14 cellular contexts compared by ENCODE assay signal in genomic region chr2:211756266-211756665, GRCh38.
DNase-seq lines count a peak whose midpoint lies in the region.
"Had no signal": no experiment of that assay in that cellular context is flagged by ENCODE, and none has a peak within 500 bp of the region (broad histone marks: within the 10 kb centered on the region; RNA-seq: fewer than 3 reads in every experiment).

No MANE protein-coding gene starts in this region.

- H3K9me3 ChIP-seq in GM23248 (ENCODE audit: low read depth) (no peaks in the 10 kb centered on the region), MG63 (no peaks in the 10 kb centered on the region), trophoblast cell (ENCODE audit: insufficient read depth, low read depth, low read length) (no peaks in the 10 kb centered on the region)
- H3K9me3 ChIP-seq: BLaER1 treated with 17β-estradiol and CSF1 and Interleukin-3, amounts not matched to agents 10 nM and 100 nM had no signal

- 16 to 30% methylated on average over 2 of the region's 2 CpGs for WGBS in GM23248 (ENCODE audit: low coverage in 1 of 2, low lambda C conversion rate in 2 of 2, missing lambda C conversion rate in 2 of 2), 2 experiments
- WGBS in trophoblast cell (ENCODE audit: extremely low coverage, insufficient coverage, insufficient read length) = no CpG with 5 or more reads among the region's 2 CpGs

- no peak overlapping the region for H4K91ac ChIP-seq in trophoblast cell (ENCODE audit: low read depth, low read length)

- no peaks in the 10 kb centered on the region for H3K9me2 ChIP-seq in GM23248 (ENCODE audit: insufficient read depth)

- H3K4me2 ChIP-seq in GM23248 (ENCODE audit: unreplicated experiment) = no peak overlapping the region
- no peak overlapping the region for H3K4me2 ChIP-seq in trophoblast cell (ENCODE audit: low read length)
- H3K4me2 ChIP-seq: BLaER1 treated with 17β-estradiol and CSF1 and Interleukin-3, amounts not matched to agents 10 nM and 100 nM had no signal

- H3K27ac ChIP-seq in GM23248 (no peak overlapping the region), trophoblast cell (ENCODE audit: low read depth, low read length) (no peak overlapping the region)
- H3K27ac ChIP-seq: BLaER1 treated with 17β-estradiol and CSF1 and Interleukin-3, amounts not matched to agents 10 nM and 100 nM had no signal

- H3K79me1 ChIP-seq in trophoblast cell (ENCODE audit: low read length) = no peaks in the 10 kb centered on the region

- DNase-seq in GM23248 = peak; percentile 20
- DNase-seq in MG63 = peak; percentile 20
- DNase-seq in trophoblast cell = no peak
- no peak for DNase-seq in NCI-H2029 treated with DMSO at 0.1 percent for 48 hours (lab: John Stamatoyannopoulos, UW)
- DNase-seq in NCI-H2196 (lab: John Stamatoyannopoulos, UW; ENCODE audit: unreplicated experiment) = no peak
- DNase-seq in stimulated activated naive CD4-positive, alpha-beta T cell treated with Interleukin-2 at 50 U/mL for 16 hours (lab: John Stamatoyannopoulos, UW) = no peak
- DNase-seq: Calu3; CD8-positive, alpha-beta T cell; DMS79 treated with DMSO at 0.1 percent for 48 hours; H9; IMR-90 had no signal

- H3K79me2 ChIP-seq in GM23248 (ENCODE audit: insufficient read depth) = no peaks in the 10 kb centered on the region
- no peaks in the 10 kb centered on the region for H3K79me2 ChIP-seq in trophoblast cell (ENCODE audit: control insufficient read depth, insufficient read depth, low read length, poor library complexity)

- H3K9ac ChIP-seq in GM23248 (no peak overlapping the region), trophoblast cell (ENCODE audit: low read length) (no peak overlapping the region)
- H3K9ac ChIP-seq: BLaER1 treated with 17β-estradiol and CSF1 and Interleukin-3, amounts not matched to agents 10 nM and 100 nM had no signal

- no peak overlapping the region for H3K4ac ChIP-seq in trophoblast cell (ENCODE audit: low read depth, low read length)

- no peaks in the 10 kb centered on the region for H3F3A ChIP-seq in GM23248 (ENCODE audit: insufficient read depth)

- no peak overlapping the region for H2BK12ac ChIP-seq in trophoblast cell (ENCODE audit: low read length)

- no peak overlapping the region for H3K14ac ChIP-seq in trophoblast cell (ENCODE audit: low read length)

- H3K4me3 ChIP-seq in GM23248 = no peak overlapping the region
- no peak overlapping the region for H3K4me3 ChIP-seq in MG63
- H3K4me3 ChIP-seq in trophoblast cell (ENCODE audit: low read depth, low read length) = no peak overlapping the region
- H3K4me3 ChIP-seq: BLaER1 treated with 17β-estradiol and CSF1 and Interleukin-3, amounts not matched to agents 10 nM and 100 nM; GM12878; K562 had no signal

- H3K4me1 ChIP-seq in GM23248 (ENCODE audit: insufficient read depth) (no peaks in the 10 kb centered on the region), trophoblast cell (ENCODE audit: control insufficient read depth in 1 of 2, insufficient read depth in 2 of 2, low read length in 2 of 2) (no peaks in the 10 kb centered on the region)
- H3K4me1 ChIP-seq: BLaER1 treated with 17β-estradiol and CSF1 and Interleukin-3, amounts not matched to agents 10 nM and 100 nM had no signal

- H3K23ac ChIP-seq in trophoblast cell (ENCODE audit: low read length) = peak overlapping the region; percentile 53

- H4K12ac ChIP-seq in trophoblast cell (ENCODE audit: low read depth, low read length) = no peak overlapping the region

- no peak overlapping the region for H2BK120ac ChIP-seq in trophoblast cell (ENCODE audit: insufficient read depth, low read length, poor library complexity)

- H2AFZ ChIP-seq in GM23248 = no peak overlapping the region
- no peak overlapping the region for H2AFZ ChIP-seq in trophoblast cell (ENCODE audit: insufficient read depth, low read length, poor library complexity)

- in situ Hi-C loops in GM23248 (cut with MboI) = no loop called here

- H2AK5ac ChIP-seq in trophoblast cell (ENCODE audit: low read length) = no peak overlapping the region

- H3K27me3 ChIP-seq in GM23248 (replicated peaks; ENCODE audit: insufficient read depth) = no peaks in the 10 kb centered on the region
- H3K27me3 ChIP-seq in MG63 = no peaks in the 10 kb centered on the region
- no peaks in the 10 kb centered on the region for H3K27me3 ChIP-seq in trophoblast cell (ENCODE audit: insufficient read depth, low read length)
- H3K27me3 ChIP-seq: BLaER1 treated with 17β-estradiol and CSF1 and Interleukin-3, amounts not matched to agents 10 nM and 100 nM had no signal

- H4K20me1 ChIP-seq in GM23248 (ENCODE audit: insufficient read depth) = no peaks in the 10 kb centered on the region
- H4K20me1 ChIP-seq: BLaER1 treated with 17β-estradiol and CSF1 and Interleukin-3, amounts not matched to agents 10 nM and 100 nM had no signal

- no peak overlapping the region for H3K18ac ChIP-seq in trophoblast cell (ENCODE audit: low read length)

- H3K36me3 ChIP-seq in GM23248 (ENCODE audit: low read depth) (no peaks in the 10 kb centered on the region), MG63 (no peaks in the 10 kb centered on the region), trophoblast cell (ENCODE audit: control insufficient read depth in 1 of 2, insufficient read depth in 2 of 2, low read length in 2 of 2) (no peaks in the 10 kb centered on the region)
- H3K36me3 ChIP-seq: BLaER1 treated with 17β-estradiol and CSF1 and Interleukin-3, amounts not matched to agents 10 nM and 100 nM had no signal

- no peak overlapping the region for H4K8ac ChIP-seq in trophoblast cell (ENCODE audit: low read depth, low read length)

- no peak overlapping the region for H2BK5ac ChIP-seq in trophoblast cell (ENCODE audit: low read depth, low read length, poor library complexity)

Comparison
In these comparisons a context has a peak if more than half of its experiments do, and no peak if none do; other contexts are left out.
1. DNase-seq: peak in GM23248 (single experiment) and MG63 (single experiment); none in trophoblast cell (0 of 2), NCI-H2029 treated with DMSO at 0.1 percent for 48 hours (single experiment), NCI-H2196 (single experiment) and stimulated activated naive CD4-positive, alpha-beta T cell treated with Interleukin-2 at 50 U/mL for 16 hours (single experiment).